Comparison of ENCODE assay signal across 11 cellular contexts in the genomic region with DNA sequence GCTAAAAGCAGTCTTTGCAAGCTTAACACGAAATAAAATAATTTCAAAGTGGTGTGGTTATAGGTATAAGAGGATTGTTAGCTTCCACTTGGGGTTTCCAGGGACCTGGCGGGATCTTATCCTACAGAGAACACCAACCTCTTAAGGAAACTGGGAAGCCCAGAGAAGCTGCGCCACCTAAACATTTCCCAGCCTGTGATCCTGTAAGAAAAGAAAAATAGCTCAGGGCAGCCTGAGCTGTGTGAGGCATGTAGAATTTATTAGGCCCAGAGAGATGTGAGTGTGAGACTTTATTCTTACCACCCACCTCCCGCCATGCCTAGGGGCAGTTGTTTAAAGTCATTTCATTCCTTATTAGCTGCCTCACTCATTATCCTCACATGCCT.
"Had no signal": no experiment of that assay in that cellular context is flagged by ENCODE, and none has a peak within 500 bp of the region (broad histone marks: within the 10 kb centered on the region; RNA-seq: fewer than 3 reads in every experiment).

No MANE protein-coding gene starts in this region.

- H3K4me3 Mint-ChIP-seq: GM23338, H9, HFFc6 had no signal

- ATAC-seq: GM23338, HCT116 had no signal

- H3K4me2 ChIP-seq: GM23338 had no signal

- H3K9ac ChIP-seq: GM23248 had no signal

- H3K27ac ChIP-seq: GM23248 had no signal

- H3K4me3 ChIP-seq: GM23248, GM23338, HAP-1 had no signal

- H2AFZ ChIP-seq: GM23248, GM23338 had no signal

- H3K27ac Mint-ChIP-seq: GM23338, H9, HFFc6 had no signal

- DNase-seq: GM23248, GOT3, H7, H9, HCEC 1CT, HFFc6 had no signal

- H3K36me3 ChIP-seq: HAP-1 had no signal

- FAIRE-seq: H1, H54 had no signal
